In the genomic region with DNA sequence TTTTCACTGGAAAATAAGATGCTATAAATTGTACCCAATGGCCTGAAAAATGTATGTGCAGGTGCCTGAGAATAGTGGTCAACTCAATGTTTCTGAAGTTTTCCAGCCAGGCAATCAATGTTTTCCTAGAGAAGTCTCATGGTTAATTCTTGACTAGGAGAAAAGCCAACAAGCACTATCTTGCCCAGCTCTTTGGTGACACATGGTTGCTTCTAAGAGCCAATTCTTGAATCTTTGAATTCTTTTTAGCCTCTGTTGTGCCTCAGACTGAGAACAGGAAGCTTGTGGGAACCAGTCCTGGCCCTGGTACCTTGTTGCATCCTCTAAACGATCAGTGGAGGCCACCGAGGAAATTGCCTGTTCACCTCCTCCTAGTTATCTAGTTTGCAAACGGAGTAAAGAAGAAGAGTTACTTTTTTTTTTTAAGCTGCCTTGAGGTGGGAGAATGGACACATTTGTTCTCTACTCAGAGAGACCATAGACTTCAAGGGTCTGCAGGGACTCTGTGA, we compare ENCODE assay signal across 14 cellular contexts.
DNase-seq lines count a peak whose midpoint lies in the region; ATAC-seq and TF ChIP-seq lines count a peak whose summit lies in the region.
"Had no signal": no experiment of that assay in that cellular context is flagged by ENCODE, and none has a peak within 500 bp of the region (broad histone marks: within the 10 kb centered on the region; RNA-seq: fewer than 3 reads in every experiment).

No MANE protein-coding gene starts in this region.

- peaks cover 47% of the 10 kb centered on the region for H3K4me1 Mint-ChIP-seq in activated CD4-positive, alpha-beta T cell treated with anti-CD3 and anti-CD28 coated beads for 36 hours
- peaks cover 33% of the 10 kb centered on the region for H3K4me1 Mint-ChIP-seq in activated naive CD4-positive, alpha-beta T cell treated with anti-CD3 and anti-CD28 coated beads, Interleukin-2, amount 10 ng/mL, durations not matched to agents 7 days and 5 days

- peak; percentile 28 for ATAC-seq in activated CD4-positive, alpha-beta T cell treated with anti-CD3 and anti-CD28 coated beads for 36 hours
- peak; percentile 34 for ATAC-seq in mucosa of descending colon
- ATAC-seq: PC-3 had no signal

- H3K4me1 ChIP-seq in mucosa of descending colon (ENCODE audit: low read depth), result no peaks in the 10 kb centered on the region
- H3K4me1 ChIP-seq: neural progenitor cell had no signal

- POLR2A ChIA-PET in activated CD4-positive, alpha-beta T cell treated with anti-CD3 and anti-CD28 coated beads for 36 hours (lab: Charles Lee), result interaction anchor here (1.1 kb wide), 1 partner anchor 87 kb away, joined by 5 read pairs; no protein-coding TSS in a partner anchor

- peaks cover 5% of the 10 kb centered on the region for H3K9me3 Mint-ChIP-seq in activated CD4-positive, alpha-beta T cell treated with anti-CD3 and anti-CD28 coated beads for 36 hours (ENCODE audit: low read depth)
- H3K9me3 Mint-ChIP-seq in activated naive CD4-positive, alpha-beta T cell treated with anti-CD3 and anti-CD28 coated beads, Interleukin-2, amount 10 ng/mL, durations not matched to agents 7 days and 5 days, result peaks cover 3% of the 10 kb centered on the region
- H3K9me3 Mint-ChIP-seq: neural progenitor cell had no signal

- H3K9me3 ChIP-seq in mucosa of descending colon, result no peaks in the 10 kb centered on the region

- no peak overlapping the region for H3K27ac ChIP-seq in coronary artery
- H3K27ac ChIP-seq: neural progenitor cell had no signal

- peaks cover 6% of the 10 kb centered on the region for H3K36me3 Mint-ChIP-seq in activated CD4-positive, alpha-beta T cell treated with anti-CD3 and anti-CD28 coated beads for 36 hours (ENCODE audit: low read depth)
- no peaks in the 10 kb centered on the region for H3K36me3 Mint-ChIP-seq in activated naive CD4-positive, alpha-beta T cell treated with anti-CD3 and anti-CD28 coated beads, Interleukin-2, amount 10 ng/mL, durations not matched to agents 7 days and 5 days
- H3K36me3 Mint-ChIP-seq: neural progenitor cell had no signal

- no peaks in the 10 kb centered on the region for H3K27me3 Mint-ChIP-seq in activated CD4-positive, alpha-beta T cell treated with anti-CD3 and anti-CD28 coated beads for 36 hours
- no peaks in the 10 kb centered on the region for H3K27me3 Mint-ChIP-seq in activated naive CD4-positive, alpha-beta T cell treated with anti-CD3 and anti-CD28 coated beads, Interleukin-2, amount 10 ng/mL, durations not matched to agents 7 days and 5 days

- peak overlapping the region; percentile 25 for H3K4me3 Mint-ChIP-seq in activated CD4-positive, alpha-beta T cell treated with anti-CD3 and anti-CD28 coated beads for 36 hours
- no peak overlapping the region for H3K4me3 Mint-ChIP-seq in activated naive CD4-positive, alpha-beta T cell treated with anti-CD3 and anti-CD28 coated beads, Interleukin-2, amount 10 ng/mL, durations not matched to agents 7 days and 5 days
- H3K4me3 Mint-ChIP-seq: neural progenitor cell had no signal

- intact Hi-C loops in activated CD4-positive, alpha-beta T cell treated with anti-CD3 and anti-CD28 coated beads for 36 hours (cut with DNase I, micrococcal nuclease), result loop anchor here (10.0 kb wide), 2 partner anchors 219 to 539 kb away; no protein-coding TSS in a partner anchor
- intact Hi-C loops in mucosa of descending colon (cut with DNase I, micrococcal nuclease), result no loop called here

- peak; percentile 54 for DNase-seq in activated CD4-positive, alpha-beta T cell treated with anti-CD3 and anti-CD28 coated beads for 36 hours
- DNase-seq in activated CD4-positive, alpha-beta T cell treated with anti-CD3 and anti-CD28 coated beads, Interleukin-2, amount 50 U/mL, for 4 hours, result no peak
- peak; percentile 6 for DNase-seq in KBM-7
- peak; percentile 59 for DNase-seq in activated naive CD4-positive, alpha-beta T cell treated with anti-CD3 and anti-CD28 coated beads, Interleukin-2, amount 10 ng/mL, durations not matched to agents 7 days and 5 days
- peak in 1 of 3 donors; percentile 8 for DNase-seq in mucosa of descending colon
- DNase-seq in coronary artery (ENCODE audit: low spot score), result no peak
- no peak for DNase-seq in stimulated activated naive CD4-positive, alpha-beta T cell treated with Interleukin-2 at 50 U/mL for 16 hours (lab: John Stamatoyannopoulos, UW)
- no peak for DNase-seq in NCI-H1930 (lab: John Stamatoyannopoulos, UW)
- DNase-seq: 8988T, hippocampal formation, NCI-H1417, NCI-H446, PC-3 had no signal

- in situ Hi-C loops in KBM-7 (cut with MboI; ENCODE audit: low pct_unique_long_range_greater_than_20kb, low sequenced_read_pairs), result no loop called here

- H3K36me3 ChIP-seq in mucosa of descending colon (ENCODE audit: low read depth), result no peaks in the 10 kb centered on the region
- H3K36me3 ChIP-seq: neural progenitor cell had no signal

- H3K4me3 ChIP-seq in mucosa of descending colon (no peak overlapping the region), coronary artery (no peak overlapping the region)
- H3K4me3 ChIP-seq: neural progenitor cell had no signal

- peak overlapping the region; percentile 84 for H3K27ac Mint-ChIP-seq in activated CD4-positive, alpha-beta T cell treated with anti-CD3 and anti-CD28 coated beads for 36 hours
- H3K27ac Mint-ChIP-seq in activated naive CD4-positive, alpha-beta T cell treated with anti-CD3 and anti-CD28 coated beads, Interleukin-2, amount 10 ng/mL, durations not matched to agents 7 days and 5 days, result peak overlapping the region; percentile 10
- H3K27ac Mint-ChIP-seq: neural progenitor cell had no signal

- CTCF ChIA-PET in activated CD4-positive, alpha-beta T cell treated with anti-CD3 and anti-CD28 coated beads for 36 hours (lab: Charles Lee), result interaction anchor here (1.2 kb wide), 1 partner anchor 145 kb away, joined by 3 read pairs; a partner anchor contains a TSS
- CTCF ChIA-PET in activated naive CD4-positive, alpha-beta T cell treated with anti-CD3 and anti-CD28 coated beads, Interleukin-2, amount 10 ng/mL, durations not matched to agents 7 days and 5 days (lab: Charles Lee), result interaction anchor here (1.0 kb wide), 1 partner anchor 11 kb away, joined by 3 read pairs; no protein-coding TSS in a partner anchor

- TF ChIP-seq CTCF in mucosa of descending colon (IDR thresholded peaks at IDR 0.05), result no peak
- no peak for TF ChIP-seq CTCF in coronary artery (IDR thresholded peaks at IDR 0.05)

Comparison
In these comparisons a context has a peak if more than half of its experiments do, and no peak if none do; other contexts are left out.
1. DNase-seq: peak in activated CD4-positive, alpha-beta T cell treated with anti-CD3 and anti-CD28 coated beads for 36 hours (single experiment), KBM-7 (single experiment) and activated naive CD4-positive, alpha-beta T cell treated with anti-CD3 and anti-CD28 coated beads, Interleukin-2, amount 10 ng/mL, durations not matched to agents 7 days and 5 days (single experiment); none in activated CD4-positive, alpha-beta T cell treated with anti-CD3 and anti-CD28 coated beads, Interleukin-2, amount 50 U/mL, for 4 hours (0 of 2), coronary artery (single experiment), stimulated activated naive CD4-positive, alpha-beta T cell treated with Interleukin-2 at 50 U/mL for 16 hours (single experiment) and NCI-H1930 (0 of 2).
2. intact Hi-C loops: an anchor here in activated CD4-positive, alpha-beta T cell treated with anti-CD3 and anti-CD28 coated beads for 36 hours (10.0 kb wide); none called in mucosa of descending colon.